In the genomic region with DNA sequence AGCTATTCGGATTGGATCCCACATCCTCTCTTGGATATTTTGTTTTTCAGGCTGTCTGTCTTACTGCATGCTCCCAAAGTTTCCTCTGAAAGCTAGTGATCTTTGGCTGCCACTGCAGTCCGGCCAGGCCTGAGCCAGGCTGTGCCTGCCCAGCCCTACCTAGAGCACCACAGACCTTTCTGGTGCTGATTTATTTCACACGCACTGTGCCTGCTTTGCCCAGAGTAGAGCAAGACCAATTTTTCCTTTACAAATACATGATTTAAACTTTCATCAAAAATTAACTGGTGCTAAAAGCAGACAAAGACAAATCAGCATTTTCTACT, we compare ENCODE assay signal across 1 cellular context.
TF ChIP-seq lines count a peak whose summit lies in the region.

No MANE protein-coding gene starts in this region.

TF ChIP-seq in SK-N-SH treated with all-trans-retinoic acid at 6 μM for 48 hours, 23 proteins besides CTCF, POLR2A, EP300 and RAD21:
- TF ChIP-seq GLIS3 (CRISPR knock-in tag; IDR thresholded peaks at IDR 0.05) (no peak), RARB (CRISPR knock-in tag; IDR thresholded peaks at IDR 0.05) (no peak)
